Comparison of ENCODE assay signal across 15 cellular contexts in genomic region chr2:221195829-221196228, GRCh38.
DNase-seq lines count a peak whose midpoint lies in the region; FAIRE-seq and TF ChIP-seq lines count a peak whose summit lies in the region.
"Had no signal": no experiment of that assay in that cellular context is flagged by ENCODE, and none has a peak within 500 bp of the region (broad histone marks: within the 10 kb centered on the region; RNA-seq: fewer than 3 reads in every experiment).

No MANE protein-coding gene starts in this region.

- H3K9me3 ChIP-seq in Peyer's patch (no peaks in the 10 kb centered on the region), esophagus squamous epithelium (no peaks in the 10 kb centered on the region)
- H3K9me3 ChIP-seq: HAP-1 had no signal

- H3K27me3 ChIP-seq in Peyer's patch (no peaks in the 10 kb centered on the region), esophagus squamous epithelium (no peaks in the 10 kb centered on the region)

- peaks cover 17% of the 10 kb centered on the region for H3K4me1 Mint-ChIP-seq in mesothelial cell of epicardium
- H3K4me1 Mint-ChIP-seq: CD4-positive, alpha-beta memory T cell had no signal

- WGBS in esophagus squamous epithelium, 2 donors = 96% methylated on average over 1 of the region's 1 CpG

- FAIRE-seq in D721Med (lab: Jason Lieb, UNC) (peak; percentile 61), H54 (lab: Jason Lieb, UNC) (peak; percentile 6)
- FAIRE-seq: GM12878 had no signal

- TF ChIP-seq POLR2A in H54 (IDR thresholded peaks at IDR 0.05; ENCODE audit: low read depth, low read length) (no peak), Peyer's patch (IDR thresholded peaks at IDR 0.05) (no peak), esophagus squamous epithelium (IDR thresholded peaks at IDR 0.05) (no peak)

- H3K27ac Mint-ChIP-seq in mesothelial cell of epicardium = no peak overlapping the region
- H3K27ac Mint-ChIP-seq: CD4-positive, alpha-beta memory T cell; GM23338 had no signal

- DNase-seq in D721Med (ENCODE audit: insufficient read length, low spot score) (no peak), H54 (ENCODE audit: insufficient read length, low spot score) (no peak), kidney tubule cell (ENCODE audit: low spot score) (peak; percentile 3), mesothelial cell of epicardium (ENCODE audit: low spot score in 2 of 2, unreplicated experiment in 2 of 2) (no peak), Peyer's patch (no peak), esophagus squamous epithelium (lab: John Stamatoyannopoulos, UW) (no peak)
- DNase-seq: C1 segment of cervical spinal cord; CD4-positive, alpha-beta memory T cell; COR-L47; DMS 273 treated with DMSO at 0.1 percent for 48 hours; DND-41; GDM1 had no signal

- no peaks in the 10 kb centered on the region for H3K4me1 ChIP-seq in Peyer's patch
- no peaks in the 10 kb centered on the region for H3K4me1 ChIP-seq in esophagus squamous epithelium
- H3K4me1 ChIP-seq: HAP-1 had no signal

- H3K9me3 Mint-ChIP-seq in mesothelial cell of epicardium = peaks cover 22% of the 10 kb centered on the region
- H3K9me3 Mint-ChIP-seq: GM23338 had no signal

- peaks cover 11% of the 10 kb centered on the region for H3K27me3 Mint-ChIP-seq in mesothelial cell of epicardium (ENCODE audit: low read depth)

- H3K27ac ChIP-seq in Peyer's patch = no peak overlapping the region
- no peak overlapping the region for H3K27ac ChIP-seq in esophagus squamous epithelium

- H3K36me3 Mint-ChIP-seq in mesothelial cell of epicardium = peaks cover 2% of the 10 kb centered on the region
- H3K36me3 Mint-ChIP-seq: CD4-positive, alpha-beta memory T cell had no signal

- H3K4me3 ChIP-seq in Peyer's patch (no peak overlapping the region), esophagus squamous epithelium (no peak overlapping the region)
- H3K4me3 ChIP-seq: GM12878, GM23338, HAP-1 had no signal

- H3K4me3 Mint-ChIP-seq in mesothelial cell of epicardium = no peak overlapping the region
- H3K4me3 Mint-ChIP-seq: CD4-positive, alpha-beta memory T cell; GM23338 had no signal

- no peak for TF ChIP-seq CTCF in D721Med (IDR thresholded peaks at IDR 0.05; ENCODE audit: insufficient read depth, missing control alignments)
- no peak for TF ChIP-seq CTCF in mesothelial cell of epicardium (IDR thresholded peaks at IDR 0.05; ENCODE audit: unreplicated experiment)
- TF ChIP-seq CTCF in Peyer's patch (IDR thresholded peaks at IDR 0.05) = no peak
- no peak for TF ChIP-seq CTCF in esophagus squamous epithelium (IDR thresholded peaks at IDR 0.05)

- intact Hi-C loops in esophagus squamous epithelium (cut with DNase I) = no loop called here

- H3K36me3 ChIP-seq in Peyer's patch (no peaks in the 10 kb centered on the region), esophagus squamous epithelium (no peaks in the 10 kb centered on the region)
- H3K36me3 ChIP-seq: HAP-1 had no signal
